ENCODE assay signal across 8 cellular contexts in genomic region chr12:101829639-101830390, GRCh38. TPM values are rescaled to one million over a fixed set of nuclear protein-coding genes. Genes with fewer than 3 reads are reported as not detected.
DNase-seq lines count a peak whose midpoint lies in the region; TF ChIP-seq lines count a peak whose summit lies in the region.

No MANE protein-coding gene starts in this region.

- peak overlapping the region; percentile 83 to 94 (median 85) for H3K4me3 ChIP-seq in liver (ENCODE audit: low read depth in 1 of 3, low read length in 3 of 3)
- peak overlapping the region; percentile 43 to 93 (median 82) for H3K4me3 ChIP-seq in tibial nerve

- peak overlapping the region; percentile 73 to 78 for H3K9ac ChIP-seq in liver (ENCODE audit: low read depth in 1 of 2, low read length in 2 of 2)

- H3K27ac Mint-ChIP-seq in brain = peak overlapping the region; percentile 80 to 97 (median 96)

- H3K9me3 ChIP-seq in liver (ENCODE audit: control insufficient read depth in 4 of 4, low read length in 3 of 4) (no peaks in the 10 kb centered on the region), tibial nerve (no peaks in the 10 kb centered on the region)

- TF ChIP-seq RAD21 in liver (IDR thresholded peaks at IDR 0.05) = no peak

- H3K27me3 ChIP-seq in liver (ENCODE audit: control insufficient read depth in 4 of 4, insufficient read depth in 4 of 4, low read length in 3 of 4) (no peaks in the 10 kb centered on the region), tibial nerve (no peaks in the 10 kb centered on the region)

- no peaks in the 10 kb centered on the region for H3K9me3 Mint-ChIP-seq in brain

- no peak for TF ChIP-seq POLR2A in tibial nerve (IDR thresholded peaks at IDR 0.05)

- WGBS in liver = 9% methylated on average over 13 of the region's 13 CpGs
- 8% methylated on average over 13 of the region's 13 CpGs for WGBS in tibial nerve, 2 donors

- H3K27ac ChIP-seq in liver (ENCODE audit: low read depth in 1 of 2, low read length in 2 of 2) (peak overlapping the region; percentile 62 to 71), tibial nerve (peak overlapping the region; percentile 38 to 90 (median 80))

- peaks cover 53% of the 10 kb centered on the region for H3K4me1 Mint-ChIP-seq in brain

- H3K4me3 Mint-ChIP-seq in brain = peak overlapping the region; percentile 92 to 99 (median 99)

- peaks cover 9% of the 10 kb centered on the region for H3K27me3 Mint-ChIP-seq in brain

- DNase-seq in NCI-H2107 treated with DMSO at 0.1 percent for 48 hours (lab: John Stamatoyannopoulos, UW; ENCODE audit: unreplicated experiment) (peak; percentile 56), NCI-H2107 (lab: John Stamatoyannopoulos, UW) (no peak), LoVo (ENCODE audit: low spot score) (peak; percentile 4), tibial nerve (ENCODE audit: low spot score in 2 of 2) (no peak), NCI-H2081 treated with DMSO at 0.1 percent for 48 hours (lab: John Stamatoyannopoulos, UW) (no peak), iPS-NIHi11 (ENCODE audit: low spot score) (no peak)

- no peaks in the 10 kb centered on the region for H3K36me3 Mint-ChIP-seq in brain

- peaks cover 3 to 19% (median 9%) of the 10 kb centered on the region in 4 donors for H3K4me1 ChIP-seq in liver (ENCODE audit: control insufficient read depth in 4 of 4, insufficient read depth in 4 of 4, low read length in 3 of 4)
- H3K4me1 ChIP-seq in tibial nerve = peaks cover 0 to 36% (median 17%) of the 10 kb centered on the region in 4 donors

- TF ChIP-seq EP300 in tibial nerve (IDR thresholded peaks at IDR 0.05) = no peak

- TF ChIP-seq CTCF in brain (conservative IDR thresholded peaks at IDR 0.05) = no peak
- TF ChIP-seq CTCF in liver (IDR thresholded peaks at IDR 0.05; ENCODE audit: low read depth, low read length, missing input control) = no peak
- TF ChIP-seq CTCF in tibial nerve (IDR thresholded peaks at IDR 0.05) = no peak

- H3K36me3 ChIP-seq in liver (ENCODE audit: control insufficient read depth in 4 of 4, insufficient read depth in 3 of 4, low read depth in 1 of 4, low read length in 3 of 4) (no peaks in the 10 kb centered on the region), tibial nerve (no peaks in the 10 kb centered on the region)

TF ChIP-seq in liver, 16 proteins besides CTCF, POLR2A, EP300 and RAD21:
- TF ChIP-seq HNF4G (IDR thresholded peaks at IDR 0.05) = no peak
TF ChIP-seq in liver: peak in this region for 0.

RNA-seq across cellular contexts. Expression of gene GNPTAB, which starts 0.9 kb away (rescaled TPM):
- polyA plus RNA-seq in brain (ENCODE audit: insufficient read depth, low read depth, low replicate concordance) (13.0 TPM), liver (1 to 10 TPM; 4.6 to 7.2 TPM)
- total RNA-seq in liver (10 to 100 TPM in 1 of 2 donors, 1 to 10 TPM in 1; 8.3 to 11.1 TPM), tibial nerve (10 to 100 TPM; 18.0 to 36.3 (median 32.5) TPM)

RNA-seq across cellular contexts. Expression of gene DRAM1, which starts 47.6 kb away (rescaled TPM):
- polyA plus RNA-seq in brain (ENCODE audit: insufficient read depth, low read depth, low replicate concordance) (0.90 TPM), liver (1 to 10 TPM; 3.0 to 3.9 TPM)
- total RNA-seq in liver (1 to 10 TPM; 2.7 to 7.8 TPM), tibial nerve (10 to 100 TPM; 14.4 to 23.1 (median 17.8) TPM)

Comparison
In these comparisons a context has a peak if more than half of its experiments do, and no peak if none do; other contexts are left out.
1. DNase-seq: peak in NCI-H2107 treated with DMSO at 0.1 percent for 48 hours (single experiment) and LoVo (single experiment); none in NCI-H2107 (single experiment), tibial nerve (0 of 2), NCI-H2081 treated with DMSO at 0.1 percent for 48 hours (single experiment) and iPS-NIHi11 (single experiment).